In the genomic region with DNA sequence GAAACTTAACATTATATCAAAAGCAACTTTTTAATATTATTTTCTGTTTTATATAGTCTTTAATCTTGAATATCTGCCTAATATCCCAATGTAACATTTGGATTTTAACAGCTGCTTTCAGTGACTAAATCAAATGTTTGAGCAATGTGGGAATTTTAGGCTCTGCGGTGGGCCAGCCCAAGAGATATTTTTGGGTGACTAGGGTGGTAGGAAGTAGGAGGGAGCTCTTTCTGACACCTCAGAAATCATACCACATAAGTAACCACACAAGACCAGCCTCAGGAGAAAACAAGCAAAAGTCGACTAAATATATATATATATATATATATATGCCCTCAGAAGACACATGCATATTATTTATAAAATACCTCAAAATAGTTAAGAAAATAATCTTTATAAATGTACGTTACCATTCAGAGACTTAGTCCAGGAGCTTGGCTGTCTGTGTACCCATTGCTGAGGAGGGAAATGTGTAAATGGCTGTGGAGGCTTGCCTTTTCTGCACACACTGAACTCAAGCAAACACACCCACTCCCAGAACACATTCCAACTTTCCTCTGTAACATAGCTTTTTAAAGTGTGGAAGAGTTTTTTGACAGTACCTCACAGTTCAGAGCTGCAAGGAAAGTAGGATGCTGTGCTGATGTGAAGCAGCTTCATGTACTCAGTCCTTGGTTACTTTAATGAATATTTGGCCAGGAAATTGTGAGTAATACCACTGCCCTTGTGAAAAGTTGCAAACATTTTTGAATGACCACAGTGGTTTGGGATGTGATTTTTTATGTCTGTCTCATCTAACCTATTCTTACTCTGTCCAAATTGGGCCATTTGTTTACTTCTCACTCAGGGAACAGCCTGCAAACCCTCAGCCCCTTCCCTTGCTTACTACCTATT, we compare ENCODE assay signal across 1 cellular context.
TF ChIP-seq lines count a peak whose summit lies in the region.

A gene with protein sequence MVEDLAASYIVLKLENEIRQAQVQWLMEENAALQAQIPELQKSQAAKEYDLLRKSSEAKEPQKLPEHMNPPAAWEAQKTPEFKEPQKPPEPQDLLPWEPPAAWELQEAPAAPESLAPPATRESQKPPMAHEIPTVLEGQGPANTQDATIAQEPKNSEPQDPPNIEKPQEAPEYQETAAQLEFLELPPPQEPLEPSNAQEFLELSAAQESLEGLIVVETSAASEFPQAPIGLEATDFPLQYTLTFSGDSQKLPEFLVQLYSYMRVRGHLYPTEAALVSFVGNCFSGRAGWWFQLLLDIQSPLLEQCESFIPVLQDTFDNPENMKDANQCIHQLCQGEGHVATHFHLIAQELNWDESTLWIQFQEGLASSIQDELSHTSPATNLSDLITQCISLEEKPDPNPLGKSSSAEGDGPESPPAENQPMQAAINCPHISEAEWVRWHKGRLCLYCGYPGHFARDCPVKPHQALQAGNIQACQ (minus strand): TSS at position 478 of the 894 bp plus-strand sequence. CDS start 908 bp downstream, outside the sequence.

TF ChIP-seq in endothelial cell of umbilical vein, 7 proteins besides CTCF, POLR2A, EP300 and RAD21 (continued from another document):
- TF ChIP-seq, protein P1, sequence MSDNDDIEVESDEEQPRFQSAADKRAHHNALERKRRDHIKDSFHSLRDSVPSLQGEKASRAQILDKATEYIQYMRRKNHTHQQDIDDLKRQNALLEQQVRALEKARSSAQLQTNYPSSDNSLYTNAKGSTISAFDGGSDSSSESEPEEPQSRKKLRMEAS (IDR thresholded peaks at IDR 0.05; ENCODE audit: insufficient read depth, insufficient read length), result no peak
- TF ChIP-seq JUN (IDR thresholded peaks at IDR 0.05; ENCODE audit: borderline replicate concordance, insufficient read depth, insufficient read length, low read depth), result no peak
- TF ChIP-seq MYC (IDR thresholded peaks at IDR 0.05; ENCODE audit: low read depth, low read length), result no peak
TF ChIP-seq in endothelial cell of umbilical vein: peak in this region for 0.
